Comparison of ENCODE assay signal across 8 cellular contexts in genomic region chr3:140216249-140216648, GRCh38.
DNase-seq lines count a peak whose midpoint lies in the region; ATAC-seq and TF ChIP-seq lines count a peak whose summit lies in the region.
"Had no signal": no experiment of that assay in that cellular context is flagged by ENCODE, and none has a peak within 500 bp of the region (broad histone marks: within the 10 kb centered on the region; RNA-seq: fewer than 3 reads in every experiment).

No MANE protein-coding gene starts in this region.

- intact Hi-C loops in lower lobe of right lung (cut with DNase I) (no loop called here), ovary (cut with DNase I) (no loop called here)

- TF ChIP-seq POLR2A in ovary (IDR thresholded peaks at IDR 0.05) = no peak

- H3K27me3 ChIP-seq in RWPE2 (ENCODE audit: insufficient read depth, poor library complexity, severe bottlenecking) (no peaks in the 10 kb centered on the region), lower lobe of right lung (ENCODE audit: low read depth) (no peaks in the 10 kb centered on the region), ovary (no peaks in the 10 kb centered on the region)

- H3K4me3 ChIP-seq in RWPE2 (ENCODE audit: severe bottlenecking) = no peak overlapping the region
- H3K4me3 ChIP-seq in lower lobe of right lung = no peak overlapping the region
- no peak overlapping the region for H3K4me3 ChIP-seq in ovary

- WGBS in ovary, 3 donors = 59 to 73% (median 66%) methylated on average over 6 of the region's 6 CpGs

- H3K27ac ChIP-seq in RWPE2 (ENCODE audit: poor library complexity, severe bottlenecking) (no peak overlapping the region), lower lobe of right lung (no peak overlapping the region), ovary (no peak overlapping the region)

- no peaks in the 10 kb centered on the region for H3K4me1 ChIP-seq in RWPE2 (ENCODE audit: insufficient read depth, poor library complexity, severe bottlenecking)
- H3K4me1 ChIP-seq in lower lobe of right lung = no peaks in the 10 kb centered on the region
- no peaks in the 10 kb centered on the region for H3K4me1 ChIP-seq in ovary (ENCODE audit: insufficient read depth)

- H3K36me3 ChIP-seq in RWPE2 (ENCODE audit: low read depth) (no peaks in the 10 kb centered on the region), lower lobe of right lung (no peaks in the 10 kb centered on the region), ovary (no peaks in the 10 kb centered on the region)

- no peaks in the 10 kb centered on the region for H3K9me3 ChIP-seq in RWPE2 (ENCODE audit: severe bottlenecking)
- H3K9me3 ChIP-seq in lower lobe of right lung = no peaks in the 10 kb centered on the region
- no peaks in the 10 kb centered on the region for H3K9me3 ChIP-seq in ovary

- ATAC-seq in HG02623 (IDR thresholded peaks at IDR 0.05; ENCODE audit: unreplicated experiment) (peak; percentile 50), RWPE2 (ENCODE audit: low read depth) (peak; percentile 55; the same call in 1 of the 3 replicates), lower lobe of right lung (no peak)
- ATAC-seq: esophagus mucosa had no signal

- peak; percentile 74 for TF ChIP-seq CTCF in GM12874 (IDR thresholded peaks at IDR 0.05; ENCODE audit: insufficient read depth, low read depth, low read length)
- peak; percentile 37 for TF ChIP-seq CTCF in RWPE2 (IDR thresholded peaks at IDR 0.05; ENCODE audit: poor library complexity, severe bottlenecking)
- TF ChIP-seq CTCF in lower lobe of right lung (IDR thresholded peaks at IDR 0.05) = peak; percentile 34
- no peak for TF ChIP-seq CTCF in ovary (IDR thresholded peaks at IDR 0.05)

- TF ChIP-seq EP300 in ovary (IDR thresholded peaks at IDR 0.05) = no peak

- no peak for DNase-seq in RWPE2 (ENCODE audit: low spot score)
- no peak for DNase-seq in lower lobe of right lung
- DNase-seq in NCI-H226 = no peak
- no peak for DNase-seq in ovary
- no peak for DNase-seq in anterior cingulate cortex (lab: John Stamatoyannopoulos, UW)

Comparison
In these comparisons a context has a peak if more than half of its experiments do, and no peak if none do; other contexts are left out.
1. CTCF ChIP-seq: peak in GM12874 (single experiment), RWPE2 (single experiment) and lower lobe of right lung (single experiment); none in ovary (0 of 3).
2. ATAC-seq: peak in HG02623 (single experiment) and RWPE2 (single experiment); none in lower lobe of right lung (0 of 2).